In the genomic region with DNA sequence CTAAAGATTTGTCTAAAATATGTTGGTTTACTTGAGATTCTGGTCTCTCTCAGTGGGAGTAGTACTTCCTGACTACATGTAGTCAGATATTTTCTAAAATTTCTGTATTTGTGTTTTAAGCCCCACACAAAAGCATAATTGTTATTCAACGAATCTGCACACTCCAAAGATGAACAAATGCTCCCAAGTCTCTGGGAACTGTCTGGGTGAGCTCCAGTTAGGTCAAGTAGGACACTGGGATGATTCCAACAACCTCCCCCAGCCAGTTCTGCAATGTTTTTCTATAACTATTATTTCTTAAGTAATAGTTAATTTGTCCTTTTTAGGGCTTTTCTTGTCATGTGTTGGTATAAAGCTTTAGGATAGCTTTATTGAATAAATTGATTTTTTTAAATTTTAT, we compare ENCODE assay signal across 20 cellular contexts.
"Had no signal": no experiment of that assay in that cellular context is flagged by ENCODE, and none has a peak within 500 bp of the region (broad histone marks: within the 10 kb centered on the region; RNA-seq: fewer than 3 reads in every experiment).

No MANE protein-coding gene starts in this region.

- DNase-seq: activated CD4-positive, alpha-beta memory T cell treated with anti-CD3 and anti-CD28 coated beads for 36 hours; activated CD4-positive, alpha-beta T cell treated with anti-CD3 and anti-CD28 coated beads, Interleukin-2, amount 10 ng/mL, durations not matched to agents 24 days and 14 days; activated CD4-positive, CD25-positive, alpha-beta regulatory T cell treated with anti-CD3 and anti-CD28 coated beads, Interleukin-2, amount 50 U/mL, for 72 hours; activated T-cell treated with anti-CD3 and anti-CD28 coated beads, Interleukin-2, amount 50 U/mL, for 4 hours; anterior cingulate cortex; dorsolateral prefrontal cortex; effector memory CD4-positive, alpha-beta T cell; erythroblast; foreskin fibroblast; kidney glomerular epithelial cell; left lung; nephron progenitor cell; spleen; stimulated activated naive CD4-positive, alpha-beta T cell; T-helper 2 cell; transverse colon had no signal

- H3K9me3 ChIP-seq: left lung, transverse colon had no signal

- H3K4me1 ChIP-seq: transverse colon had no signal

- H3K36me3 ChIP-seq: cardiac muscle cell, left lung, spleen, transverse colon had no signal

- H3K27me3 ChIP-seq: cardiac muscle cell, dorsolateral prefrontal cortex, left lung, spleen, transverse colon had no signal

- ATAC-seq: activated naive CD4-positive, alpha-beta T cell treated with anti-CD3 and anti-CD28 coated beads, Interleukin-2, amount 50 U/mL, for 72 hours; activated T-cell treated with anti-CD3 and anti-CD28 coated beads, Interleukin-2, amount 50 U/mL, for 4 hours; activated T-helper 17 cell treated with anti-CD3 and anti-CD28 coated beads, Interleukin-2, amount 50 U/mL, for 72 hours; left lung had no signal

- H3K27ac ChIP-seq: cardiac muscle cell, coronary artery, dorsolateral prefrontal cortex, left lung, spleen, transverse colon had no signal

- H3K4me3 ChIP-seq: cardiac muscle cell, coronary artery, dorsolateral prefrontal cortex, left lung, spleen, transverse colon had no signal
